Comparison of ENCODE assay signal across 1 cellular context in the genomic region with DNA sequence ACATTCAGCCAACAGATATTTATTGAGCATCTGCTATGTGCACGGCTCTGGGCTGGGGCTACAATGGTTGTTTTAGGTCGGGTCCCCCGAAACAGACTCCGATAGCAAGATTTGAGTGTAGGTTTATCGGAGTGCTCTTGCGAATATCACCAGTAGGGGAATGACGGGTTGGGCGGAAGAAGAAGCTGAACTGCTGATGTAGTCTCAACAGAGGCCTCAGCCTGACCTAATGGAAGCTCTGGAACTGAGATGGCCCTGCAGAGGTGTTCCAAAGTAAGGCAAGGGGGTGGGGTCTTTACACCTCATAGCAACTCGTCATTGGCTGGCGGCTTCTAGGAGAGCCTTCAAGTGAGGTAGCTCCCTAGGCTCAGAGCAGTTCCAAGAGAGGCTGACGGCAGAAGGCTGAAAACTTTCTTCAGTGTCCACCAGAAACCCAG.
TF ChIP-seq lines count a peak whose summit lies in the region.

No MANE protein-coding gene starts in this region.

TF ChIP-seq in SK-N-SH treated with all-trans-retinoic acid at 6 μM for 48 hours, 23 proteins besides CTCF, POLR2A, EP300 and RAD21 (continued from another document):
- TF ChIP-seq, protein P1, sequence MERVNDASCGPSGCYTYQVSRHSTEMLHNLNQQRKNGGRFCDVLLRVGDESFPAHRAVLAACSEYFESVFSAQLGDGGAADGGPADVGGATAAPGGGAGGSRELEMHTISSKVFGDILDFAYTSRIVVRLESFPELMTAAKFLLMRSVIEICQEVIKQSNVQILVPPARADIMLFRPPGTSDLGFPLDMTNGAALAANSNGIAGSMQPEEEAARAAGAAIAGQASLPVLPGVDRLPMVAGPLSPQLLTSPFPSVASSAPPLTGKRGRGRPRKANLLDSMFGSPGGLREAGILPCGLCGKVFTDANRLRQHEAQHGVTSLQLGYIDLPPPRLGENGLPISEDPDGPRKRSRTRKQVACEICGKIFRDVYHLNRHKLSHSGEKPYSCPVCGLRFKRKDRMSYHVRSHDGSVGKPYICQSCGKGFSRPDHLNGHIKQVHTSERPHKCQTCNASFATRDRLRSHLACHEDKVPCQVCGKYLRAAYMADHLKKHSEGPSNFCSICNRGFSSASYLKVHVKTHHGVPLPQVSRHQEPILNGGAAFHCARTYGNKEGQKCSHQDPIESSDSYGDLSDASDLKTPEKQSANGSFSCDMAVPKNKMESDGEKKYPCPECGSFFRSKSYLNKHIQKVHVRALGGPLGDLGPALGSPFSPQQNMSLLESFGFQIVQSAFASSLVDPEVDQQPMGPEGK (CRISPR knock-in tag; IDR thresholded peaks at IDR 0.05; ENCODE audit: borderline replicate concordance) = no peak
- TF ChIP-seq ZNF8 (CRISPR knock-in tag; IDR thresholded peaks at IDR 0.05) (no peak), ZC3H10 (CRISPR knock-in tag; IDR thresholded peaks at IDR 0.05) (no peak), ZFP30 (CRISPR knock-in tag; IDR thresholded peaks at IDR 0.05) (no peak), TCF4 (CRISPR knock-in tag; IDR thresholded peaks at IDR 0.05; ENCODE audit: borderline replicate concordance) (no peak)
- TF ChIP-seq, protein P2, sequence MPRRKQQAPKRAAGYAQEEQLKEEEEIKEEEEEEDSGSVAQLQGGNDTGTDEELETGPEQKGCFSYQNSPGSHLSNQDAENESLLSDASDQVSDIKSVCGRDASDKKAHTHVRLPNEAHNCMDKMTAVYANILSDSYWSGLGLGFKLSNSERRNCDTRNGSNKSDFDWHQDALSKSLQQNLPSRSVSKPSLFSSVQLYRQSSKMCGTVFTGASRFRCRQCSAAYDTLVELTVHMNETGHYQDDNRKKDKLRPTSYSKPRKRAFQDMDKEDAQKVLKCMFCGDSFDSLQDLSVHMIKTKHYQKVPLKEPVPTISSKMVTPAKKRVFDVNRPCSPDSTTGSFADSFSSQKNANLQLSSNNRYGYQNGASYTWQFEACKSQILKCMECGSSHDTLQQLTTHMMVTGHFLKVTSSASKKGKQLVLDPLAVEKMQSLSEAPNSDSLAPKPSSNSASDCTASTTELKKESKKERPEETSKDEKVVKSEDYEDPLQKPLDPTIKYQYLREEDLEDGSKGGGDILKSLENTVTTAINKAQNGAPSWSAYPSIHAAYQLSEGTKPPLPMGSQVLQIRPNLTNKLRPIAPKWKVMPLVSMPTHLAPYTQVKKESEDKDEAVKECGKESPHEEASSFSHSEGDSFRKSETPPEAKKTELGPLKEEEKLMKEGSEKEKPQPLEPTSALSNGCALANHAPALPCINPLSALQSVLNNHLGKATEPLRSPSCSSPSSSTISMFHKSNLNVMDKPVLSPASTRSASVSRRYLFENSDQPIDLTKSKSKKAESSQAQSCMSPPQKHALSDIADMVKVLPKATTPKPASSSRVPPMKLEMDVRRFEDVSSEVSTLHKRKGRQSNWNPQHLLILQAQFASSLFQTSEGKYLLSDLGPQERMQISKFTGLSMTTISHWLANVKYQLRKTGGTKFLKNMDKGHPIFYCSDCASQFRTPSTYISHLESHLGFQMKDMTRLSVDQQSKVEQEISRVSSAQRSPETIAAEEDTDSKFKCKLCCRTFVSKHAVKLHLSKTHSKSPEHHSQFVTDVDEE (CRISPR knock-in tag; IDR thresholded peaks at IDR 0.05) = no peak
- TF ChIP-seq, protein P3, sequence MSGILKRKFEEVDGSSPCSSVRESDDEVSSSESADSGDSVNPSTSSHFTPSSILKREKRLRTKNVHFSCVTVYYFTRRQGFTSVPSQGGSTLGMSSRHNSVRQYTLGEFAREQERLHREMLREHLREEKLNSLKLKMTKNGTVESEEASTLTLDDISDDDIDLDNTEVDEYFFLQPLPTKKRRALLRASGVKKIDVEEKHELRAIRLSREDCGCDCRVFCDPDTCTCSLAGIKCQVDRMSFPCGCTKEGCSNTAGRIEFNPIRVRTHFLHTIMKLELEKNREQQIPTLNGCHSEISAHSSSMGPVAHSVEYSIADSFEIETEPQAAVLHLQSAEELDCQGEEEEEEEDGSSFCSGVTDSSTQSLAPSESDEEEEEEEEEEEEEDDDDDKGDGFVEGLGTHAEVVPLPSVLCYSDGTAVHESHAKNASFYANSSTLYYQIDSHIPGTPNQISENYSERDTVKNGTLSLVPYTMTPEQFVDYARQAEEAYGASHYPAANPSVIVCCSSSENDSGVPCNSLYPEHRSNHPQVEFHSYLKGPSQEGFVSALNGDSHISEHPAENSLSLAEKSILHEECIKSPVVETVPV (CRISPR knock-in tag; IDR thresholded peaks at IDR 0.05) = no peak
